ENCODE assay signal across 8 cellular contexts in the genomic region with DNA sequence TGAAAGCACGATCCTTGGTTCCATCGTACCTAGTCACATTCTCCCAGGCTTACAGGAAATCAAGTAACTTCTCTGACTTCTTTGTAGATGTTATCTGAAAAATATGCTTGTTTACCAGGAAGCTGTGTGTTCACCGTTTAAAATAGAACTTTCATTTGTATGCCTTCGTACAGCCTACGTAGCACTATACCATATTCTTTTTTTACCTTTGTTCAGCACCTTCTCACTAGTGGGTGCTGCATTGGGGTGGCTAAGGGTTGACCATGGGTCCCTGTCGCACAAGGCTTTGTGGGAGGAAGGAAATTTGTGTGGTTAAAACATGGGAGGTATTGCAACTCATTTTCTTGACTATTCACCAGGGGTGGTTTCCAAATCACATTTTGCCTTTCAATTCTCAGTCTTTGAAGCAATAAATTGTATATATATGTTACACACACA. TPM values are rescaled to one million over a fixed set of nuclear protein-coding genes. Genes with fewer than 3 reads are reported as not detected.
DNase-seq lines count a peak whose midpoint lies in the region; ATAC-seq and TF ChIP-seq lines count a peak whose summit lies in the region.

No MANE protein-coding gene starts in this region.

- DNase-seq in heart right ventricle (no peak), right cardiac atrium (no peak), Karpas-422 (no peak), SK-N-DZ (ENCODE audit: low spot score) (no peak)
- DNase-seq in activated naive CD4-positive, alpha-beta T cell treated with anti-CD3 and anti-CD28 coated beads, Interleukin-2, amount 50 U/mL, for 72 hours (ENCODE audit: low spot score in 2 of 2) = peak in 1 of 2 donors; percentile 52
- peak; percentile 60 to 81 for DNase-seq in stimulated activated naive CD8-positive, alpha-beta T cell treated with anti-CD3 and anti-CD28 coated beads, Interleukin-15, amount 100 ng/mL, for 72 hours

- ATAC-seq in heart right ventricle = peak in 6 of 8 donors; percentile 35 to 65 (median 46)
- ATAC-seq in right cardiac atrium = no peak
- peak; percentile 91 for ATAC-seq in HG03575 (IDR thresholded peaks at IDR 0.05; ENCODE audit: extremely low read depth, insufficient number of reproducible peaks, low FRiP score, unreplicated experiment)
- peak; percentile 84 to 90 for ATAC-seq in activated naive CD4-positive, alpha-beta T cell treated with anti-CD3 and anti-CD28 coated beads, Interleukin-2, amount 50 U/mL, for 72 hours
- ATAC-seq in stimulated activated naive CD8-positive, alpha-beta T cell treated with anti-CD3 and anti-CD28 coated beads, Interleukin-15, amount 100 ng/mL, for 72 hours = peak; percentile 97
- no peak for ATAC-seq in HG03196 (IDR thresholded peaks at IDR 0.05; ENCODE audit: unreplicated experiment)

- intact Hi-C loops in heart right ventricle (cut with DNase I) (loop anchor here in 1 of 10 donors (10.0 kb wide), 1 partner anchor 47 kb away; no protein-coding TSS in a partner anchor), right cardiac atrium (cut with DNase I) (no loop called here)

- peaks cover 25 to 60% of the 10 kb centered on the region in 2 donors for H3K36me3 Mint-ChIP-seq in activated naive CD4-positive, alpha-beta T cell treated with anti-CD3 and anti-CD28 coated beads, Interleukin-2, amount 50 U/mL, for 72 hours

- no peaks in the 10 kb centered on the region for H3K27me3 ChIP-seq in heart right ventricle
- H3K27me3 ChIP-seq in right cardiac atrium (ENCODE audit: control insufficient read depth, insufficient read depth) = no peaks in the 10 kb centered on the region
- no peaks in the 10 kb centered on the region for H3K27me3 ChIP-seq in Karpas-422 (ENCODE audit: low read length)

- H3K4me1 ChIP-seq in heart right ventricle = peaks cover 0 to 26% (median 8%) of the 10 kb centered on the region in 9 donors
- no peaks in the 10 kb centered on the region for H3K4me1 ChIP-seq in right cardiac atrium (ENCODE audit: control insufficient read depth, insufficient read depth, low read length)
- H3K4me1 ChIP-seq in Karpas-422 (ENCODE audit: low read length) = no peaks in the 10 kb centered on the region

- no peak overlapping the region for H3K4me2 ChIP-seq in Karpas-422 (ENCODE audit: low read depth, low read length, poor library complexity, severe bottlenecking)

- H2AFZ ChIP-seq in Karpas-422 (ENCODE audit: low read length) = no peak overlapping the region

- H3K4me3 ChIP-seq in heart right ventricle = no peak overlapping the region
- H3K4me3 ChIP-seq in right cardiac atrium (ENCODE audit: low read length) = no peak overlapping the region
- H3K4me3 ChIP-seq in Karpas-422 (ENCODE audit: low read length) = no peak overlapping the region

- peak overlapping the region; percentile 50 to 82 for H3K27ac Mint-ChIP-seq in activated naive CD4-positive, alpha-beta T cell treated with anti-CD3 and anti-CD28 coated beads, Interleukin-2, amount 50 U/mL, for 72 hours
- H3K27ac Mint-ChIP-seq in stimulated activated naive CD8-positive, alpha-beta T cell treated with anti-CD3 and anti-CD28 coated beads, Interleukin-15, amount 100 ng/mL, for 72 hours = peak overlapping the region; percentile 25 to 97

- peaks cover 3 to 9% of the 10 kb centered on the region in 2 donors for H3K9me3 Mint-ChIP-seq in activated naive CD4-positive, alpha-beta T cell treated with anti-CD3 and anti-CD28 coated beads, Interleukin-2, amount 50 U/mL, for 72 hours
- H3K9me3 Mint-ChIP-seq in stimulated activated naive CD8-positive, alpha-beta T cell treated with anti-CD3 and anti-CD28 coated beads, Interleukin-15, amount 100 ng/mL, for 72 hours = peaks cover 5 to 9% of the 10 kb centered on the region in 2 donors

- H3K9me3 ChIP-seq in heart right ventricle (no peaks in the 10 kb centered on the region), right cardiac atrium (ENCODE audit: control insufficient read depth, low read length) (no peaks in the 10 kb centered on the region), Karpas-422 (ENCODE audit: low read length) (no peaks in the 10 kb centered on the region)

- H3K27ac ChIP-seq in heart right ventricle (peak overlapping the region in 4 of 10 donors; percentile 11 to 60 (median 39)), right cardiac atrium (ENCODE audit: low read length) (no peak overlapping the region), Karpas-422 (ENCODE audit: low read length) (no peak overlapping the region)

- no peaks in the 10 kb centered on the region for H3K9me2 ChIP-seq in Karpas-422 (replicated peaks; ENCODE audit: insufficient read depth, low read length)

- peaks cover 84% of the 10 kb centered on the region for H3K4me1 Mint-ChIP-seq in stimulated activated naive CD8-positive, alpha-beta T cell treated with anti-CD3 and anti-CD28 coated beads, Interleukin-15, amount 100 ng/mL, for 72 hours

- peaks cover 18% of the 10 kb centered on the region; the same call in 1 of the 2 replicates for H3K79me2 ChIP-seq in Karpas-422 (ENCODE audit: low read length)

- 62 to 75% methylated on average over 6 of the region's 6 CpGs for WGBS in heart right ventricle, 2 donors
- WGBS in right cardiac atrium = 60% methylated on average over 6 of the region's 6 CpGs

- H3K4me3 Mint-ChIP-seq in stimulated activated naive CD8-positive, alpha-beta T cell treated with anti-CD3 and anti-CD28 coated beads, Interleukin-15, amount 100 ng/mL, for 72 hours = peak overlapping the region; percentile 55 to 71

- no peak overlapping the region for H3K9ac ChIP-seq in Karpas-422 (ENCODE audit: low read length)

- no peaks in the 10 kb centered on the region for H3K27me3 Mint-ChIP-seq in stimulated activated naive CD8-positive, alpha-beta T cell treated with anti-CD3 and anti-CD28 coated beads, Interleukin-15, amount 100 ng/mL, for 72 hours

- H4K20me1 ChIP-seq in Karpas-422 (ENCODE audit: insufficient read depth, low read depth, low read length) = no peaks in the 10 kb centered on the region

- peaks cover 0 to 72% (median 0%) of the 10 kb centered on the region in 9 donors for H3K36me3 ChIP-seq in heart right ventricle
- H3K36me3 ChIP-seq in Karpas-422 (ENCODE audit: insufficient read depth, low read length) = no peaks in the 10 kb centered on the region; the same call in 1 of the 2 replicates

- TF ChIP-seq CTCF in heart right ventricle (IDR thresholded peaks at IDR 0.05) = no peak

RNA-seq across cellular contexts. Expression of a gene that starts 16.6 kb away (rescaled TPM):
- total RNA-seq in heart right ventricle (10 to 100 TPM in 7 of 10 donors, 1 to 10 TPM in 3; 8.1 to 20.0 (median 10.6) TPM), right cardiac atrium (10 to 100 TPM in 1 of 4 donors, 1 to 10 TPM in 3; 8.0 to 11.1 (median 9.7) TPM)
- polyA plus RNA-seq in heart right ventricle (10 to 100 TPM in 1 of 2 donors, 1 to 10 TPM in 1; 4.4 to 11.3 TPM), right cardiac atrium (4.7 TPM)
- total RNA-seq in activated naive CD4-positive, alpha-beta T cell treated with anti-CD3 and anti-CD28 coated beads, Interleukin-2, amount 50 U/mL, for 72 hours = 10 to 100 TPM; 34.0 to 70.8 TPM
- total RNA-seq in Karpas-422 (2014; rRNA removed; shearing (Covaris generic); ENCODE audit: low replicate concordance) = 21.7 and 35.3 TPM in 2 replicates
- polyA plus RNA-seq in SK-N-DZ (2014; cell fraction: cytosol; rRNA removed) = 12.8 and 15.4 TPM in 2 replicates
- 18.0 and 19.4 TPM in 2 replicates for polyA plus RNA-seq in SK-N-DZ (2014; cell fraction: nucleus; rRNA removed)

RNA-seq across cellular contexts. Expression of a gene that starts 59.0 kb away (rescaled TPM):
- total RNA-seq in heart right ventricle (100 to 1,000 TPM; 166 to 271 (median 216) TPM), right cardiac atrium (100 to 1,000 TPM; 145 to 271 (median 232) TPM)
- polyA plus RNA-seq in heart right ventricle (10 to 100 TPM in 1 of 2 donors, 1 to 10 TPM in 1; 7.8 to 39.5 TPM), right cardiac atrium (48.0 TPM)
- total RNA-seq in activated naive CD4-positive, alpha-beta T cell treated with anti-CD3 and anti-CD28 coated beads, Interleukin-2, amount 50 U/mL, for 72 hours = 1 to 10 TPM in 1 of 2 donors, under 1 TPM in 1; 0.43 to 1.1 TPM
- 0.40 and 0.48 TPM in 2 replicates for total RNA-seq in Karpas-422 (2014; rRNA removed; shearing (Covaris generic); ENCODE audit: low replicate concordance)
- 1.8 and 2.7 TPM in 2 replicates for polyA plus RNA-seq in SK-N-DZ (2014; cell fraction: cytosol; rRNA removed)
- polyA plus RNA-seq in SK-N-DZ (2014; cell fraction: nucleus; rRNA removed) = 3.2 and 5.6 TPM in 2 replicates

Comparison
In these comparisons a context has a peak if more than half of its experiments do, and no peak if none do; other contexts are left out.
1. ATAC-seq: peak in heart right ventricle (6 of 8), HG03575 (single experiment), activated naive CD4-positive, alpha-beta T cell treated with anti-CD3 and anti-CD28 coated beads, Interleukin-2, amount 50 U/mL, for 72 hours (2 of 2) and stimulated activated naive CD8-positive, alpha-beta T cell treated with anti-CD3 and anti-CD28 coated beads, Interleukin-15, amount 100 ng/mL, for 72 hours (single experiment); none in right cardiac atrium (0 of 2) and HG03196 (single experiment).
2. DNase-seq: peak in stimulated activated naive CD8-positive, alpha-beta T cell treated with anti-CD3 and anti-CD28 coated beads, Interleukin-15, amount 100 ng/mL, for 72 hours (2 of 2); none in heart right ventricle (0 of 2), right cardiac atrium (0 of 3), Karpas-422 (single experiment) and SK-N-DZ (single experiment).
3. RNA of a gene that starts 59.0 kb away (total RNA-seq): 145 to 271 TPM in right cardiac atrium and 166 to 271 TPM in heart right ventricle; 0.43 to 1.1 TPM in activated naive CD4-positive, alpha-beta T cell treated with anti-CD3 and anti-CD28 coated beads, Interleukin-2, amount 50 U/mL, for 72 hours and 0.40 to 0.48 TPM in Karpas-422; every median in the first group is over 10 times any median in the second.